ENCODE assay signal across 1 cellular context in the genomic region with DNA sequence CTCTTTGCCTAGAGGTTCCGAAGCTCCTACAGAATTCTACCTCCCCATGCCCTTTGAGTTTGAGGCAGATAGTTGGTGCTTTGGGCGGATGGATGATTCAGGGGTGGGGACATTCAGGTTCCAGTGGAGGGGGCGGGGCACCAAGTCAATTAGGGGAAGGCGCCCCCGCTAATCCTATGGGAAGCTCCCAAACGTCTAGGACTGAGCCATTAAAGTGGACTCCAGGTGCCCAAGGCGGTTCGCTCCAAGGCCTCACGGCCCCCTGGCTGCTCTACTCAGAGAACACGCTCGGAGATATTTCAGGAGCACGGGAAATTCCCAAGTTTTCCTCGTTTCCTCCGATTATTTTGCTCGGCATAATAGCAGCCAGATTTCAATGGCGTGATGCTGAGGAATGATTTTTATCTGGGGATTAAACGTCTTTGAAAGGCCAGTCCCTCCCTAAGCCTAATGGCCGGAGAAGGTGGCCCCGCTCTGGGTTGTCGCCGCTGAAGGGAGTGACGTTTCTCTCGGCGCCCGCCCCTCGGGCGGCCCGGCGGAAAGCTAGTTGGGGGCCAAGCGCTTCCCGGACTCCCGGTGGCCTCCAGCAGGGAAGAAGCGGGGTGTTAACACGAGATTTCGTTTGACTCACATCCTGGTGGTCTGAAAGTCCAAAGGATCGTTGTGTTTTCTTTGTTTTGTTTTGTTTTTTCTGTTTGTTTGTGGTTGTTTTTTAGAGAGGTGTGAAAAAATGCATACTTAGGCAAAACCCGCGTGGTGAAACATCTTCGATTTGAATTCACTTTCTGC.
TF ChIP-seq lines count a peak whose summit lies in the region.

No MANE protein-coding gene starts in this region.

TF ChIP-seq in HepG2, 621 proteins besides CTCF, POLR2A, EP300 and RAD21 (continued from another document):
- TF ChIP-seq, protein P1, sequence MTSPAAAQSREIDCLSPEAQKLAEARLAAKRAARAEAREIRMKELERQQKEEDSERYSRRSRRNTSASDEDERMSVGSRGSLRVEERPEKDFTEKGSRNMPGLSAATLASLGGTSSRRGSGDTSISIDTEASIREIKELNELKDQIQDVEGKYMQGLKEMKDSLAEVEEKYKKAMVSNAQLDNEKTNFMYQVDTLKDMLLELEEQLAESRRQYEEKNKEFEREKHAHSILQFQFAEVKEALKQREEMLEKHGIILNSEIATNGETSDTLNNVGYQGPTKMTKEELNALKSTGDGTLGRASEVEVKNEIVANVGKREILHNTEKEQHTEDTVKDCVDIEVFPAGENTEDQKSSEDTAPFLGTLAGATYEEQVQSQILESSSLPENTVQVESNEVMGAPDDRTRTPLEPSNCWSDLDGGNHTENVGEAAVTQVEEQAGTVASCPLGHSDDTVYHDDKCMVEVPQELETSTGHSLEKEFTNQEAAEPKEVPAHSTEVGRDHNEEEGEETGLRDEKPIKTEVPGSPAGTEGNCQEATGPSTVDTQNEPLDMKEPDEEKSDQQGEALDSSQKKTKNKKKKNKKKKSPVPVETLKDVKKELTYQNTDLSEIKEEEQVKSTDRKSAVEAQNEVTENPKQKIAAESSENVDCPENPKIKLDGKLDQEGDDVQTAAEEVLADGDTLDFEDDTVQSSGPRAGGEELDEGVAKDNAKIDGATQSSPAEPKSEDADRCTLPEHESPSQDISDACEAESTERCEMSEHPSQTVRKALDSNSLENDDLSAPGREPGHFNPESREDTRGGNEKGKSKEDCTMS (CRISPR knock-in tag; conservative IDR thresholded peaks at IDR 0.05): no peak
- 0 out of 2 replicates have a peak, but pooled peaks have one; percentile 26 for TF ChIP-seq TBX3 (IDR thresholded peaks at IDR 0.05; ENCODE audit: borderline replicate concordance)
- peak; percentile 24; the same call in 1 of the 2 replicates for TF ChIP-seq PATZ1 (CRISPR knock-in tag; IDR thresholded peaks at IDR 0.05)
- no peak for TF ChIP-seq ATF7 (IDR thresholded peaks at IDR 0.05)
- TF ChIP-seq ATF7 (CRISPR knock-in tag; IDR thresholded peaks at IDR 0.05): no peak
- TF ChIP-seq ZNF841 (CRISPR knock-in tag; IDR thresholded peaks at IDR 0.05; ENCODE audit: borderline replicate concordance): no peak
- TF ChIP-seq PAF1 (CRISPR knock-in tag; IDR thresholded peaks at IDR 0.05): no peak
- no peak for TF ChIP-seq ZNF563 (CRISPR knock-in tag; IDR thresholded peaks at IDR 0.05)
- TF ChIP-seq NFYB (CRISPR knock-in tag; IDR thresholded peaks at IDR 0.05): no peak
- no peak for TF ChIP-seq E2F1 (CRISPR knock-in tag; IDR thresholded peaks at IDR 0.05)
- no peak for TF ChIP-seq ZNF766 (CRISPR knock-in tag; IDR thresholded peaks at IDR 0.05; ENCODE audit: borderline replicate concordance)
- TF ChIP-seq ZNF746 (CRISPR knock-in tag; IDR thresholded peaks at IDR 0.05): no peak
- no peak for TF ChIP-seq RBAK (CRISPR knock-in tag; IDR thresholded peaks at IDR 0.05)
- peak; percentile 38 for TF ChIP-seq AGO1 (IDR thresholded peaks at IDR 0.05; ENCODE audit: low read depth, low read length, poor library complexity, severe bottlenecking)
- no peak for TF ChIP-seq MIXL1 (CRISPR knock-in tag; IDR thresholded peaks at IDR 0.05)
- TF ChIP-seq AKAP8 (CRISPR knock-in tag; IDR thresholded peaks at IDR 0.05): no peak
- no peak for TF ChIP-seq SRSF4 (IDR thresholded peaks at IDR 0.05; ENCODE audit: low read depth, low read length, poor library complexity, severe bottlenecking)
- TF ChIP-seq ZBTB21 (CRISPR knock-in tag; IDR thresholded peaks at IDR 0.05): no peak
- TF ChIP-seq GABPB1 (CRISPR knock-in tag; IDR thresholded peaks at IDR 0.05): 0 out of 2 replicates have a peak, but pooled peaks have one; percentile 16
- peak; percentile 59; the same call in 1 of the 2 replicates for TF ChIP-seq PRDM10 (CRISPR knock-in tag; IDR thresholded peaks at IDR 0.05; ENCODE audit: low read depth)
- no peak for TF ChIP-seq RFX1 (IDR thresholded peaks at IDR 0.05)
- TF ChIP-seq CREB1 (IDR thresholded peaks at IDR 0.05): peak; percentile 4; the same call in 1 of the 2 replicates
- TF ChIP-seq CREB1 (CRISPR knock-in tag; IDR thresholded peaks at IDR 0.05): no peak; the same call in 1 of the 2 replicates
- no peak for TF ChIP-seq FOXP1 (IDR thresholded peaks at IDR 0.05)
- TF ChIP-seq FOXP1 (CRISPR knock-in tag; IDR thresholded peaks at IDR 0.05): no peak
- no peak for TF ChIP-seq PRMT3 (CRISPR knock-in tag; IDR thresholded peaks at IDR 0.05; ENCODE audit: borderline replicate concordance, low read depth)
